In genomic region chr2:209680596-209680995, GRCh38 we compare ENCODE assay signal across 29 cellular contexts.
"Had no signal": no experiment of that assay in that cellular context is flagged by ENCODE, and none has a peak within 500 bp of the region (broad histone marks: within the 10 kb centered on the region; RNA-seq: fewer than 3 reads in every experiment).

No MANE protein-coding gene starts in this region.

- DNase-seq: activated B cell treated with CpG ODN at 0.5 μM for 24 hours; activated CD4-positive, alpha-beta memory T cell treated with anti-CD3 and anti-CD28 coated beads for 36 hours; activated CD4-positive, alpha-beta T cell treated with anti-CD3 and anti-CD28 coated beads for 4 hours; activated CD4-positive, alpha-beta T cell treated with anti-CD3 and anti-CD28 coated beads, Interleukin-2, amount 10 ng/mL, durations not matched to agents 24 days and 14 days; activated CD4-positive, alpha-beta T cell treated with anti-CD3 and anti-CD28 coated beads, Interleukin-2, amount 50 U/mL, for 1 hour; activated CD4-positive, alpha-beta T cell treated with anti-CD3 and anti-CD28 coated beads, Interleukin-2, amount 50 U/mL, for 4 hours; activated CD4-positive, CD25-positive, alpha-beta regulatory T cell treated with anti-CD3 and anti-CD28 coated beads, Interleukin-2, amount 50 U/mL, for 72 hours; activated CD8-positive, alpha-beta memory T cell treated with anti-CD3 and anti-CD28 coated beads, Interleukin-2, amount 50 U/mL, for 4 hours; activated CD8-positive, alpha-beta T cell treated with anti-CD3 and anti-CD28 coated beads for 36 hours; activated effector memory CD4-positive, alpha-beta T cell treated with anti-CD3 and anti-CD28 coated beads, Interleukin-2, amount 50 U/mL, for 16 hours; activated gamma-delta T cell treated with Interleukin-2 at 50 U/mL for 16 hours; activated naive CD4-positive, alpha-beta T cell; activated naive CD4-positive, alpha-beta T cell treated with anti-CD3 and anti-CD28 coated beads for 36 hours; activated naive CD4-positive, alpha-beta T cell treated with anti-CD3 and anti-CD28 coated beads, Interleukin-2, amount 50 U/mL, for 16 hours; activated naive CD8-positive, alpha-beta T cell treated with anti-CD3 and anti-CD28 coated beads for 36 hours; activated T-cell treated with anti-CD3 and anti-CD28 coated beads for 4 hours; activated T-cell treated with anti-CD3 and anti-CD28 coated beads, Interleukin-2, amount 50 U/mL, for 1 hour; activated T-cell treated with anti-CD3 and anti-CD28 coated beads, Interleukin-2, amount 50 U/mL, for 4 hours; activated T-cell treated with anti-CD3 and anti-CD28 coated beads, Interleukin-2, amount 50 U/mL, for 72 hours; adrenal gland; amniotic stem cell; aorta; body of pancreas; brain microvascular endothelial cell; central memory CD4-positive, alpha-beta T cell; T-helper 2 cell; T-helper 9 cell had no signal

- ATAC-seq: activated CD8-positive, alpha-beta T cell treated with anti-CD3 and anti-CD28 coated beads for 36 hours; activated naive CD4-positive, alpha-beta T cell treated with anti-CD3 and anti-CD28 coated beads, Interleukin-2, amount 50 U/mL, for 72 hours; activated T-cell treated with anti-CD3 and anti-CD28 coated beads, Interleukin-2, amount 50 U/mL, for 4 hours; activated T-cell treated with anti-CD3 and anti-CD28 coated beads, Interleukin-2, amount 50 U/mL, for 72 hours; activated T-helper 17 cell treated with anti-CD3 and anti-CD28 coated beads, Interleukin-2, amount 50 U/mL, for 72 hours; body of pancreas had no signal
